Comparison of ENCODE assay signal across 21 cellular contexts in genomic region chr9:72326643-72327042, GRCh38.
"Had no signal": no experiment of that assay in that cellular context is flagged by ENCODE, and none has a peak within 500 bp of the region (broad histone marks: within the 10 kb centered on the region; RNA-seq: fewer than 3 reads in every experiment).

No MANE protein-coding gene starts in this region.

- DNase-seq: activated B cell treated with CpG ODN at 0.5 μM for 24 hours; activated CD4-positive, alpha-beta T cell treated with anti-CD3 and anti-CD28 coated beads for 36 hours; activated CD8-positive, alpha-beta memory T cell treated with anti-CD3 and anti-CD28 coated beads, Interleukin-2, amount 10 ng/mL, durations not matched to agents 7 days and 5 days; activated CD8-positive, alpha-beta T cell treated with anti-CD3 and anti-CD28 coated beads, Interleukin-2, amount 10 ng/mL, durations not matched to agents 7 days and 5 days; activated T-cell treated with anti-CD3 and anti-CD28 coated beads, Interleukin-2, amount 50 U/mL, for 48 hours; aorta; left lung; lower lobe of right lung; mesenchymal stem cell; naive thymus-derived CD8-positive, alpha-beta T cell; occipital lobe; right cardiac atrium; spleen; stimulated activated CD4-positive, alpha-beta T cell treated with anti-CD3 and anti-CD28 coated beads, Interleukin-4, amount 100 ng/mL, for 24 hours; T-helper 2 cell; uterus had no signal

- H3K4me3 ChIP-seq: body of pancreas, left lung, lower lobe of right lung, neural progenitor cell, spleen, thoracic aorta, uterus had no signal

- H3K9me3 ChIP-seq: body of pancreas, left lung, lower lobe of right lung, spleen, thoracic aorta, uterus had no signal

- ATAC-seq: activated CD4-positive, alpha-beta T cell treated with anti-CD3 and anti-CD28 coated beads for 36 hours; activated CD8-positive, alpha-beta memory T cell treated with anti-CD3 and anti-CD28 coated beads, Interleukin-2, amount 10 ng/mL, durations not matched to agents 7 days and 5 days; activated CD8-positive, alpha-beta T cell treated with anti-CD3 and anti-CD28 coated beads, Interleukin-2, amount 10 ng/mL, durations not matched to agents 7 days and 5 days; activated naive CD4-positive, alpha-beta T cell treated with anti-CD3 and anti-CD28 coated beads, Interleukin-2, amount 50 U/mL, for 72 hours; body of pancreas; left lung; lower lobe of right lung; naive thymus-derived CD8-positive, alpha-beta T cell; right cardiac atrium; stimulated activated effector memory CD8-positive, alpha-beta T cell treated with anti-CD3 and anti-CD28 coated beads, Interleukin-12 subunit alpha, Interleukin-12 subunit beta, amount 100 ng/mL, for 72 hours had no signal

- H3K27me3 ChIP-seq: body of pancreas, left lung, neural progenitor cell, spleen, uterus had no signal

- H3K9ac ChIP-seq: neural progenitor cell had no signal

- H3K4me1 ChIP-seq: body of pancreas, left lung, neural progenitor cell, spleen, uterus had no signal

- H3K36me3 ChIP-seq: left lung, lower lobe of right lung, neural progenitor cell, spleen, thoracic aorta, uterus had no signal
